In the genomic region with DNA sequence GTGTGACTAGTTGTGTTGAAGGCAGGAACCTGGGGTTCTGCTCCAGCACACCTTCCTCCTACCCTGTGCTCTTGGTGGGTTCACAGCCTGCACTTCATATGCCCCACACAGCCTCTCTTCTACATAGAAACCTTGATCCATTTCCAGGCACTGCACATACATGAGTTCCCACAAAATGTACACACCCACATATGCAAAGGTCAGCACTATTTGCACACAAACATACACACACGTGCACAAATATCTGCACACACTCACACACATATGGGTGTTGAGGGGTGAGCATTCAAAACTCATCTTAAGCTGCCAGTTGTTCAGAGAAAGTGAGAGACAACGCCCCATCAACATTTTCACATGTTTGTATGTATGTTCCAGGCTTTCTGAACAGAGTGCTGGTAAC, we compare ENCODE assay signal across 22 cellular contexts.
"Had no signal": no experiment of that assay in that cellular context is flagged by ENCODE, and none has a peak within 500 bp of the region (broad histone marks: within the 10 kb centered on the region; RNA-seq: fewer than 3 reads in every experiment).

No MANE protein-coding gene starts in this region.

- H3K27ac Mint-ChIP-seq: IgD-negative memory B cell had no signal

- H3K4me1 Mint-ChIP-seq: IgD-negative memory B cell had no signal

- H3K4me2 ChIP-seq: SK-N-SH had no signal

- H3K27me3 Mint-ChIP-seq: IgD-negative memory B cell had no signal

- H3K9ac ChIP-seq: SK-N-SH had no signal

- H3K9me3 ChIP-seq: SK-N-SH had no signal

- DNase-seq: KBM-7, MV-4-11, NCI-H1048, NCI-H1105, NCI-H1417, NCI-H1436 treated with DMSO at 0.1 percent for 48 hours, NCI-H1694, NCI-H187 treated with DMSO at 0.1 percent for 48 hours, NCI-H2029 treated with DMSO at 0.1 percent for 48 hours, NCI-H2107, NCI-H2171, NCI-H226, NCI-H446, NCI-H510A, NCI-H524 treated with DMSO at 0.1 percent for 48 hours, NCI-H69, NCI-H774, Right ventricle myocardium superior, RPMI8226, SK-N-SH had no signal

- FAIRE-seq: RCC 7860 had no signal
